ENCODE assay signal across 1 cellular context in the genomic region with DNA sequence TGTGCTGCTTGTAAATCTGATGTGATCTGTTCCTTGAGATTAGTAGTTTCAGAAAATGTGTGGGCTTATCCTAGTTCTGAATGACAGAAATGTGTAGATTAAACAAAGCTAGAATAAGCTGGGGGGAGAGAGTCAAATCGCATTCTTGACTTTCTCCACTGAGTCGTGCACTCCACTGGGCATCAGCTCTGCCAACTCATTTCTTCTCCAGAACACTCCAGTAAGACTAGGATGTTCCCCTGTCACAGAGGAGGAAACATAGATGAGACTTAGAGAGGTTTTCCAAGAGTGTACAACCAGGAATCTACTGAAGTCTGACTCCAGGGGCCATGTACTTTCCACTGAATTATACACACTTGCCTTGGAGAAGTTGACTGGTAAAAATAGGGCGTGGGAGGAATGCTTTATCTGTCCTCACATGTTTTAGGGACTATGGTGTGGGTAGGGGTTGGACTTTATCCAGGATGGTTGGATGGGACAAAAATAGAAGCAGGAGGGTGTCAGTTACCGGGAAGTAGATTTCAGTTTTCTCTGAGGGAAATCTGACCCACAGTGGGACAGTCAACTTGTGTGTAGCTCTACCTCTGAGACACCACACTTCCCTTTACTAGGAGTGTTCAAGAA.
TF ChIP-seq lines count a peak whose summit lies in the region.

No MANE protein-coding gene starts in this region.

TF ChIP-seq in IMR-90, 13 proteins besides CTCF, POLR2A, EP300 and RAD21:
- TF ChIP-seq MXI1 (IDR thresholded peaks at IDR 0.05; ENCODE audit: borderline replicate concordance, low read depth, low read length): no peak
- no peak for TF ChIP-seq RCOR1 (IDR thresholded peaks at IDR 0.05; ENCODE audit: insufficient replicate concordance, low read length)
- TF ChIP-seq SMC3 (IDR thresholded peaks at IDR 0.05; ENCODE audit: low read depth, low read length): no peak
- TF ChIP-seq CEBPB (IDR thresholded peaks at IDR 0.05; ENCODE audit: low read depth, low read length): no peak
